ENCODE assay signal across 2 cellular contexts in genomic region chr7:1364906-1365570, GRCh38.
TF ChIP-seq lines count a peak whose summit lies in the region.

No MANE protein-coding gene starts in this region.

TF ChIP-seq in SK-N-SH, 30 proteins besides CTCF, POLR2A, EP300 and RAD21 (continued from another document):
- TF ChIP-seq GATA2 (CRISPR knock-in tag; IDR thresholded peaks at IDR 0.05) (no peak), ELF1 (IDR thresholded peaks at IDR 0.05) (no peak), RXRA (IDR thresholded peaks at IDR 0.05; ENCODE audit: borderline replicate concordance, low read depth) (no peak), FOSL2 (IDR thresholded peaks at IDR 0.05; ENCODE audit: borderline replicate concordance, low read depth) (no peak), MXI1 (IDR thresholded peaks at IDR 0.05; ENCODE audit: low read depth, low read length) (no peak), MEF2A (IDR thresholded peaks at IDR 0.05; ENCODE audit: borderline replicate concordance, low read depth) (no peak), ZBTB33 (IDR thresholded peaks at IDR 0.05; ENCODE audit: borderline replicate concordance, low read depth) (no peak), IRF3 (IDR thresholded peaks at IDR 0.05; ENCODE audit: low read depth, low read length) (no peak), TEAD4 (IDR thresholded peaks at IDR 0.05; ENCODE audit: borderline replicate concordance, insufficient read depth) (no peak), USF2 (IDR thresholded peaks at IDR 0.05; ENCODE audit: borderline replicate concordance, low read depth, low read length) (no peak), USF1 (IDR thresholded peaks at IDR 0.05; ENCODE audit: borderline replicate concordance, low read depth) (no peak), FOXJ3 (CRISPR knock-in tag; IDR thresholded peaks at IDR 0.05) (no peak), FOXM1 (IDR thresholded peaks at IDR 0.05; ENCODE audit: low read depth) (no peak), MAX (IDR thresholded peaks at IDR 0.05; ENCODE audit: low read depth) (no peak)

TF ChIP-seq in SK-N-SH treated with all-trans-retinoic acid at 6 μM for 48 hours, 23 proteins besides CTCF, POLR2A, EP300 and RAD21:
- TF ChIP-seq CREB5 (CRISPR knock-in tag; IDR thresholded peaks at IDR 0.05; ENCODE audit: low read depth) = no peak
- TF ChIP-seq TOX (CRISPR knock-in tag; IDR thresholded peaks at IDR 0.05; ENCODE audit: borderline replicate concordance) = no peak
- no peak for TF ChIP-seq SNAI2 (CRISPR knock-in tag; IDR thresholded peaks at IDR 0.05)
- no peak for TF ChIP-seq ARNTL (CRISPR knock-in tag; IDR thresholded peaks at IDR 0.05; ENCODE audit: borderline replicate concordance, low read depth)
- no peak for TF ChIP-seq TSHZ2 (CRISPR knock-in tag; IDR thresholded peaks at IDR 0.05)
- TF ChIP-seq ESRRG (CRISPR knock-in tag; IDR thresholded peaks at IDR 0.05) = no peak
- no peak for TF ChIP-seq GLIS3 (CRISPR knock-in tag; IDR thresholded peaks at IDR 0.05)
- no peak for TF ChIP-seq ISL1 (CRISPR knock-in tag; IDR thresholded peaks at IDR 0.05)
- no peak for TF ChIP-seq RARB (CRISPR knock-in tag; IDR thresholded peaks at IDR 0.05)
- TF ChIP-seq ZNF565 (CRISPR knock-in tag; conservative IDR thresholded peaks at IDR 0.05; ENCODE audit: low read depth) = no peak
- TF ChIP-seq ZFP3 (CRISPR knock-in tag; IDR thresholded peaks at IDR 0.05) = no peak
- no peak for TF ChIP-seq OSR1 (CRISPR knock-in tag; IDR thresholded peaks at IDR 0.05)
- TF ChIP-seq PATZ1 (CRISPR knock-in tag; IDR thresholded peaks at IDR 0.05; ENCODE audit: borderline replicate concordance) = no peak
- TF ChIP-seq PPARA (CRISPR knock-in tag; IDR thresholded peaks at IDR 0.05; ENCODE audit: borderline replicate concordance) = no peak
- no peak for TF ChIP-seq CSDC2 (CRISPR knock-in tag; IDR thresholded peaks at IDR 0.05)
- TF ChIP-seq ZNF70 (CRISPR knock-in tag; IDR thresholded peaks at IDR 0.05) = no peak
- no peak for TF ChIP-seq TCF4 (CRISPR knock-in tag; IDR thresholded peaks at IDR 0.05; ENCODE audit: borderline replicate concordance)
